ENCODE assay signal across 35 cellular contexts in genomic region chr2:2931676-2932075, GRCh38.
"Had no signal": no experiment of that assay in that cellular context is flagged by ENCODE, and none has a peak within 500 bp of the region (broad histone marks: within the 10 kb centered on the region; RNA-seq: fewer than 3 reads in every experiment).

No MANE protein-coding gene starts in this region.

- DNase-seq: activated CD4-positive, alpha-beta memory T cell treated with anti-CD3 and anti-CD28 coated beads, Interleukin-2, amount 10 ng/mL, durations not matched to agents 7 days and 5 days; activated CD4-positive, alpha-beta T cell treated with anti-CD3 and anti-CD28 coated beads for 36 hours; activated CD4-positive, alpha-beta T cell treated with anti-CD3 and anti-CD28 coated beads, Interleukin-2, amount 10 ng/mL, durations not matched to agents 24 days and 14 days; activated CD4-positive, alpha-beta T cell treated with anti-CD3 and anti-CD28 coated beads, Interleukin-2, amount 50 U/mL, for 4 hours; activated CD4-positive, CD25-positive, alpha-beta regulatory T cell; activated CD4-positive, CD25-positive, alpha-beta regulatory T cell treated with anti-CD3 and anti-CD28 coated beads, Interleukin-2, amount 50 U/mL, for 72 hours; activated effector memory CD4-positive, alpha-beta T cell treated with anti-CD3 and anti-CD28 coated beads, Interleukin-2, amount 50 U/mL, for 16 hours; activated naive CD4-positive, alpha-beta T cell treated with anti-CD3 and anti-CD28 coated beads for 36 hours; activated naive CD8-positive, alpha-beta T cell treated with anti-CD3 and anti-CD28 coated beads for 36 hours; activated naive CD8-positive, alpha-beta T cell treated with anti-CD3 and anti-CD28 coated beads, Interleukin-2, amount 50 U/mL, for 24 hours; activated T-cell treated with anti-CD3 and anti-CD28 coated beads, Interleukin-2, amount 50 U/mL, for 4 hours; amygdala; aorta; central memory CD4-positive, alpha-beta T cell; cerebellar nuclear complex; dorsolateral prefrontal cortex; effector CD4-positive, alpha-beta T cell; effector memory CD8-positive, alpha-beta T cell; esophagus squamous epithelium; foreskin melanocyte; T-helper 1 cell; T-helper 17 cell had no signal

- H3K4me3 Mint-ChIP-seq: activated CD4-positive, alpha-beta memory T cell treated with anti-CD3 and anti-CD28 coated beads, Interleukin-2, amount 10 ng/mL, durations not matched to agents 7 days and 5 days; activated CD4-positive, alpha-beta T cell treated with anti-CD3 and anti-CD28 coated beads for 36 hours; activated CD4-positive, alpha-beta T cell treated with anti-CD3 and anti-CD28 coated beads, Interleukin-2, amount 10 ng/mL, durations not matched to agents 24 days and 14 days; activated naive CD4-positive, alpha-beta T cell treated with anti-CD3 and anti-CD28 coated beads for 36 hours; activated naive CD4-positive, alpha-beta T cell treated with anti-CD3 and anti-CD28 coated beads, Interleukin-2, amount 50 U/mL, for 24 hours; activated naive CD8-positive, alpha-beta T cell treated with anti-CD3 and anti-CD28 coated beads for 36 hours; activated naive CD8-positive, alpha-beta T cell treated with anti-CD3 and anti-CD28 coated beads, Interleukin-2, amount 50 U/mL, for 24 hours; activated T-cell treated with anti-CD3 and anti-CD28 coated beads, Interleukin-2, amount 50 U/mL, for 4 hours; activated T-helper 1 cell treated with anti-CD3 and anti-CD28 coated beads, Interleukin-12 subunit alpha, Interleukin-12 subunit beta, Interleukin-2, Interleukin-4 antibody, amounts not matched to agents 30 ng/mL and 10 ng/mL and 1 ng/mL, durations not matched to agents 14 hours and 24 hours and 36 hours; brain; dendritic cell treated with granulocyte-macrophage colony-stimulating factor and Interleukin-4, amounts not matched to agents 40 ng/mL and 50 ng/mL, for 4 days; effector memory CD8-positive, alpha-beta T cell; T-helper 17 cell; T-helper 2 cell treated with Interferon-gamma antibody and Interleukin-4, amounts not matched to agents 5 μg/mL and 100 μg/mL, for 36 hours had no signal

- H3K27ac ChIP-seq: adrenal gland, breast epithelium, cardiac muscle cell, coronary artery, dorsolateral prefrontal cortex, epithelial cell of prostate, esophagus squamous epithelium, gastroesophageal sphincter had no signal

- H3K4me1 ChIP-seq: adrenal gland, breast epithelium, esophagus squamous epithelium, gastroesophageal sphincter had no signal

- H3K9me3 ChIP-seq: adrenal gland, esophagus squamous epithelium had no signal

- H3K36me3 ChIP-seq: adrenal gland, breast epithelium, cardiac muscle cell, esophagus squamous epithelium, gastroesophageal sphincter had no signal

- H3K4me1 Mint-ChIP-seq: activated CD4-positive, alpha-beta T cell treated with anti-CD3 and anti-CD28 coated beads, Interleukin-2, amount 10 ng/mL, durations not matched to agents 24 days and 14 days; activated naive CD4-positive, alpha-beta T cell treated with anti-CD3 and anti-CD28 coated beads, Interleukin-2, amount 50 U/mL, for 24 hours; activated naive CD8-positive, alpha-beta T cell treated with anti-CD3 and anti-CD28 coated beads for 36 hours; activated naive CD8-positive, alpha-beta T cell treated with anti-CD3 and anti-CD28 coated beads, Interleukin-2, amount 50 U/mL, for 24 hours; T-helper 17 cell had no signal

- ATAC-seq: activated CD4-positive, alpha-beta T cell treated with anti-CD3 and anti-CD28 coated beads for 36 hours; activated naive CD8-positive, alpha-beta T cell treated with anti-CD3 and anti-CD28 coated beads, Interleukin-2, amount 50 U/mL, for 24 hours; activated T-cell treated with anti-CD3 and anti-CD28 coated beads, Interleukin-2, amount 50 U/mL, for 4 hours; effector memory CD8-positive, alpha-beta T cell; gastroesophageal sphincter; SK-N-SH treated with all-trans-retinoic acid at 6 μM for 48 hours; T-helper 17 cell had no signal

- H3K27me3 ChIP-seq: adrenal gland, breast epithelium, cardiac muscle cell, dorsolateral prefrontal cortex, esophagus squamous epithelium, gastroesophageal sphincter had no signal

- H3K27me3 Mint-ChIP-seq: activated CD4-positive, alpha-beta memory T cell treated with anti-CD3 and anti-CD28 coated beads, Interleukin-2, amount 10 ng/mL, durations not matched to agents 7 days and 5 days; activated CD4-positive, alpha-beta T cell treated with anti-CD3 and anti-CD28 coated beads, Interleukin-2, amount 10 ng/mL, durations not matched to agents 24 days and 14 days; dendritic cell treated with granulocyte-macrophage colony-stimulating factor and Interleukin-4, amounts not matched to agents 40 ng/mL and 50 ng/mL, for 4 days had no signal

- H3K27ac Mint-ChIP-seq: activated CD4-positive, alpha-beta memory T cell treated with anti-CD3 and anti-CD28 coated beads, Interleukin-2, amount 10 ng/mL, durations not matched to agents 7 days and 5 days; activated CD4-positive, alpha-beta T cell treated with anti-CD3 and anti-CD28 coated beads for 36 hours; activated CD4-positive, alpha-beta T cell treated with anti-CD3 and anti-CD28 coated beads, Interleukin-2, amount 10 ng/mL, durations not matched to agents 24 days and 14 days; activated naive CD4-positive, alpha-beta T cell treated with anti-CD3 and anti-CD28 coated beads for 36 hours; activated naive CD4-positive, alpha-beta T cell treated with anti-CD3 and anti-CD28 coated beads, Interleukin-2, amount 50 U/mL, for 24 hours; activated naive CD8-positive, alpha-beta T cell treated with anti-CD3 and anti-CD28 coated beads for 36 hours; activated naive CD8-positive, alpha-beta T cell treated with anti-CD3 and anti-CD28 coated beads, Interleukin-2, amount 50 U/mL, for 24 hours; activated T-helper 1 cell treated with anti-CD3 and anti-CD28 coated beads, Interleukin-12 subunit alpha, Interleukin-12 subunit beta, Interleukin-2, Interleukin-4 antibody, amounts not matched to agents 30 ng/mL and 10 ng/mL and 1 ng/mL, durations not matched to agents 14 hours and 24 hours and 36 hours; activated T-helper 2 cell treated with anti-CD3 and anti-CD28 coated beads, Interferon-gamma antibody, Interleukin-2, Interleukin-4, amounts not matched to agents 10 μg/mL and 5 μg/mL and 100 μg/mL, durations not matched to agents 14 hours and 24 hours and 36 hours; brain; dendritic cell treated with granulocyte-macrophage colony-stimulating factor and Interleukin-4, amounts not matched to agents 40 ng/mL and 50 ng/mL, for 4 days; effector memory CD8-positive, alpha-beta T cell; T-helper 17 cell; T-helper 2 cell treated with Interferon-gamma antibody and Interleukin-4, amounts not matched to agents 5 μg/mL and 100 μg/mL, for 36 hours had no signal

- H3K9me3 Mint-ChIP-seq: activated CD4-positive, alpha-beta T cell treated with anti-CD3 and anti-CD28 coated beads, Interleukin-2, amount 10 ng/mL, durations not matched to agents 24 days and 14 days had no signal

- H3K4me3 ChIP-seq: adrenal gland, breast epithelium, cardiac muscle cell, coronary artery, dorsolateral prefrontal cortex, esophagus squamous epithelium, gastroesophageal sphincter had no signal
